Comparison of ENCODE assay signal across 2 cellular contexts in the genomic region with DNA sequence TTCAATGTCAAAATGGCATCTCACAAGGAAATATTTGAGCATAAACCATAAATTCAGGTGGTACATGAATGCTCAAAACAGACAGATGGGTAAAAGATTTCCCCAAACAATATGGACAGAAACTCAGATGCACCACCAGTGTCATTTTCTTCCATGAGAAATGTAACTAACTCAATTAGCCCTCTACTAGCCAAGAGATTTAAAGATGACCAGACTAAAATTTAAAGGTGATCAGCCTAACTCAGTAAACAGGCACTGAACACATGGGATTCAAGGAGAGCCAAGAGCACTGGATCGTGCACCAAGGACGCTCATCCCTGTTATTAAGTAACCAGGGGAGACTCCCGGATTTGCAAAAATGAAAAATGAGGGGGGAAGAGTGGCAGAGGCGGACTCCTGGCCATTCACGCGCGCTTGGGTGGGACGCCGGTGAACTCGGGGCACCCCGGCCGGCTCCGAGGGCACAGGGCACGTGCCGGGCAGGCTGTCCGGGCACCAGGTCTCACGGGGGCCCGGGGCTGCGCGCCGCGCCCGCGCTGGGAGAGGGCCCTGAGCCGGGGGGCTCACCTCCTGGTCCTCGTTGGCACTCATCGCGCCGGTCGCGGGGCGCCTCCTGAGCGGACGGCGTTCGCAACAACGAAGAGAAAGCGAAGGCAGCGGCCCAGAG.
TF ChIP-seq lines count a peak whose summit lies in the region.

No MANE protein-coding gene starts in this region.

TF ChIP-seq in IMR-90, 13 proteins besides CTCF, POLR2A, EP300 and RAD21 (continued from another document):
- TF ChIP-seq, protein P1, sequence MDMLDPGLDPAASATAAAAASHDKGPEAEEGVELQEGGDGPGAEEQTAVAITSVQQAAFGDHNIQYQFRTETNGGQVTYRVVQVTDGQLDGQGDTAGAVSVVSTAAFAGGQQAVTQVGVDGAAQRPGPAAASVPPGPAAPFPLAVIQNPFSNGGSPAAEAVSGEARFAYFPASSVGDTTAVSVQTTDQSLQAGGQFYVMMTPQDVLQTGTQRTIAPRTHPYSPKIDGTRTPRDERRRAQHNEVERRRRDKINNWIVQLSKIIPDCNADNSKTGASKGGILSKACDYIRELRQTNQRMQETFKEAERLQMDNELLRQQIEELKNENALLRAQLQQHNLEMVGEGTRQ (IDR thresholded peaks at IDR 0.05; ENCODE audit: low read depth, low read length) = no peak
- TF ChIP-seq RCOR1 (IDR thresholded peaks at IDR 0.05; ENCODE audit: insufficient replicate concordance, low read length) (no peak), CHD1 (IDR thresholded peaks at IDR 0.05; ENCODE audit: low read depth, low read length) (no peak), FOS (IDR thresholded peaks at IDR 0.05; ENCODE audit: low read depth, low read length) (no peak), BHLHE40 (IDR thresholded peaks at IDR 0.05; ENCODE audit: low read depth, low read length) (peak; percentile 68)
- TF ChIP-seq, protein P2, sequence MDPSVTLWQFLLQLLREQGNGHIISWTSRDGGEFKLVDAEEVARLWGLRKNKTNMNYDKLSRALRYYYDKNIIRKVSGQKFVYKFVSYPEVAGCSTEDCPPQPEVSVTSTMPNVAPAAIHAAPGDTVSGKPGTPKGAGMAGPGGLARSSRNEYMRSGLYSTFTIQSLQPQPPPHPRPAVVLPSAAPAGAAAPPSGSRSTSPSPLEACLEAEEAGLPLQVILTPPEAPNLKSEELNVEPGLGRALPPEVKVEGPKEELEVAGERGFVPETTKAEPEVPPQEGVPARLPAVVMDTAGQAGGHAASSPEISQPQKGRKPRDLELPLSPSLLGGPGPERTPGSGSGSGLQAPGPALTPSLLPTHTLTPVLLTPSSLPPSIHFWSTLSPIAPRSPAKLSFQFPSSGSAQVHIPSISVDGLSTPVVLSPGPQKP (IDR thresholded peaks at IDR 0.05; ENCODE audit: borderline replicate concordance, low read depth, low read length) = no peak
TF ChIP-seq in IMR-90: peak in this region for 1.

TF ChIP-seq in neural cell, 6 proteins besides CTCF, POLR2A, EP300 and RAD21 (continued from another document):
- TF ChIP-seq, protein P3, sequence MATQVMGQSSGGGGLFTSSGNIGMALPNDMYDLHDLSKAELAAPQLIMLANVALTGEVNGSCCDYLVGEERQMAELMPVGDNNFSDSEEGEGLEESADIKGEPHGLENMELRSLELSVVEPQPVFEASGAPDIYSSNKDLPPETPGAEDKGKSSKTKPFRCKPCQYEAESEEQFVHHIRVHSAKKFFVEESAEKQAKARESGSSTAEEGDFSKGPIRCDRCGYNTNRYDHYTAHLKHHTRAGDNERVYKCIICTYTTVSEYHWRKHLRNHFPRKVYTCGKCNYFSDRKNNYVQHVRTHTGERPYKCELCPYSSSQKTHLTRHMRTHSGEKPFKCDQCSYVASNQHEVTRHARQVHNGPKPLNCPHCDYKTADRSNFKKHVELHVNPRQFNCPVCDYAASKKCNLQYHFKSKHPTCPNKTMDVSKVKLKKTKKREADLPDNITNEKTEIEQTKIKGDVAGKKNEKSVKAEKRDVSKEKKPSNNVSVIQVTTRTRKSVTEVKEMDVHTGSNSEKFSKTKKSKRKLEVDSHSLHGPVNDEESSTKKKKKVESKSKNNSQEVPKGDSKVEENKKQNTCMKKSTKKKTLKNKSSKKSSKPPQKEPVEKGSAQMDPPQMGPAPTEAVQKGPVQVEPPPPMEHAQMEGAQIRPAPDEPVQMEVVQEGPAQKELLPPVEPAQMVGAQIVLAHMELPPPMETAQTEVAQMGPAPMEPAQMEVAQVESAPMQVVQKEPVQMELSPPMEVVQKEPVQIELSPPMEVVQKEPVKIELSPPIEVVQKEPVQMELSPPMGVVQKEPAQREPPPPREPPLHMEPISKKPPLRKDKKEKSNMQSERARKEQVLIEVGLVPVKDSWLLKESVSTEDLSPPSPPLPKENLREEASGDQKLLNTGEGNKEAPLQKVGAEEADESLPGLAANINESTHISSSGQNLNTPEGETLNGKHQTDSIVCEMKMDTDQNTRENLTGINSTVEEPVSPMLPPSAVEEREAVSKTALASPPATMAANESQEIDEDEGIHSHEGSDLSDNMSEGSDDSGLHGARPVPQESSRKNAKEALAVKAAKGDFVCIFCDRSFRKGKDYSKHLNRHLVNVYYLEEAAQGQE (IDR thresholded peaks at IDR 0.05; ENCODE audit: borderline replicate concordance) = no peak
